In the genomic region with DNA sequence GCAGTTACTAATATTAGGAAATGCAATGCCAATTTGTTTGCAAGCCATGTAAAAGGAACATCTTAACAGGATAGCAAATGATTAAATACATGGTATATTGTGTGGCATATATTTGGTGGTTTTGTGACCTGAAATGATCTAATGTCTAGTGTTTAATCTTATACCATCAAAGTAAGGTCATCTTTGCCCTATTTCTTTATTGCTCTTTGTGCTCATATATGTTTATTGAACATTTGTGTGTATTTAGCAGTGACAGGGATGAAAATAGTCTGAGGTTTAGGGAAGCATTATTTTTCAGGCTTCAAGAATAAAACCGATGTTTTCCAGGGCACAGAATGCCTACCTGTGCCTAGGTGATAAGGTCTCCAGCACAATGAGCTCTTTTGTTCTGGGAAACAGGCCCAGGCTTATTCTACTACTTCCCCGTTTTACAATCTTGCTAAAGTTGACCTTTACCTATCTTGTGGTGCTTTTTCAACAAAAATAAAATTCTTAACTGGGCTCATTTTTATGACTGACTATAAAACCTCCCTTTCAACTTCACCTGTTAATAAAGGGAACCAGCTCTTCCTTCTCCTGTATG, we compare ENCODE assay signal across 1 cellular context.
TF ChIP-seq lines count a peak whose summit lies in the region.

No MANE protein-coding gene starts in this region.

TF ChIP-seq in HepG2, 621 proteins besides CTCF, POLR2A, EP300 and RAD21 (continued from another document):
- TF ChIP-seq, protein P1, sequence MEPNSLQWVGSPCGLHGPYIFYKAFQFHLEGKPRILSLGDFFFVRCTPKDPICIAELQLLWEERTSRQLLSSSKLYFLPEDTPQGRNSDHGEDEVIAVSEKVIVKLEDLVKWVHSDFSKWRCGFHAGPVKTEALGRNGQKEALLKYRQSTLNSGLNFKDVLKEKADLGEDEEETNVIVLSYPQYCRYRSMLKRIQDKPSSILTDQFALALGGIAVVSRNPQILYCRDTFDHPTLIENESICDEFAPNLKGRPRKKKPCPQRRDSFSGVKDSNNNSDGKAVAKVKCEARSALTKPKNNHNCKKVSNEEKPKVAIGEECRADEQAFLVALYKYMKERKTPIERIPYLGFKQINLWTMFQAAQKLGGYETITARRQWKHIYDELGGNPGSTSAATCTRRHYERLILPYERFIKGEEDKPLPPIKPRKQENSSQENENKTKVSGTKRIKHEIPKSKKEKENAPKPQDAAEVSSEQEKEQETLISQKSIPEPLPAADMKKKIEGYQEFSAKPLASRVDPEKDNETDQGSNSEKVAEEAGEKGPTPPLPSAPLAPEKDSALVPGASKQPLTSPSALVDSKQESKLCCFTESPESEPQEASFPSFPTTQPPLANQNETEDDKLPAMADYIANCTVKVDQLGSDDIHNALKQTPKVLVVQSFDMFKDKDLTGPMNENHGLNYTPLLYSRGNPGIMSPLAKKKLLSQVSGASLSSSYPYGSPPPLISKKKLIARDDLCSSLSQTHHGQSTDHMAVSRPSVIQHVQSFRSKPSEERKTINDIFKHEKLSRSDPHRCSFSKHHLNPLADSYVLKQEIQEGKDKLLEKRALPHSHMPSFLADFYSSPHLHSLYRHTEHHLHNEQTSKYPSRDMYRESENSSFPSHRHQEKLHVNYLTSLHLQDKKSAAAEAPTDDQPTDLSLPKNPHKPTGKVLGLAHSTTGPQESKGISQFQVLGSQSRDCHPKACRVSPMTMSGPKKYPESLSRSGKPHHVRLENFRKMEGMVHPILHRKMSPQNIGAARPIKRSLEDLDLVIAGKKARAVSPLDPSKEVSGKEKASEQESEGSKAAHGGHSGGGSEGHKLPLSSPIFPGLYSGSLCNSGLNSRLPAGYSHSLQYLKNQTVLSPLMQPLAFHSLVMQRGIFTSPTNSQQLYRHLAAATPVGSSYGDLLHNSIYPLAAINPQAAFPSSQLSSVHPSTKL (CRISPR knock-in tag; IDR thresholded peaks at IDR 0.05): peak; percentile 46; the same call in 1 of the 2 replicates
- no peak for TF ChIP-seq SOX6 (IDR thresholded peaks at IDR 0.05)
- peak; percentile 26; the same call in 1 of the 2 replicates for TF ChIP-seq SOX6 (CRISPR knock-in tag; IDR thresholded peaks at IDR 0.05)
- no peak for TF ChIP-seq ZNF296 (CRISPR knock-in tag; conservative IDR thresholded peaks at IDR 0.05)
- TF ChIP-seq ZNF256 (CRISPR knock-in tag; conservative IDR thresholded peaks at IDR 0.05): no peak
- no peak for TF ChIP-seq ZMAT3 (CRISPR knock-in tag; conservative IDR thresholded peaks at IDR 0.05)
- TF ChIP-seq HMGA1 (CRISPR knock-in tag; conservative IDR thresholded peaks at IDR 0.05): no peak
- TF ChIP-seq, protein P2, sequence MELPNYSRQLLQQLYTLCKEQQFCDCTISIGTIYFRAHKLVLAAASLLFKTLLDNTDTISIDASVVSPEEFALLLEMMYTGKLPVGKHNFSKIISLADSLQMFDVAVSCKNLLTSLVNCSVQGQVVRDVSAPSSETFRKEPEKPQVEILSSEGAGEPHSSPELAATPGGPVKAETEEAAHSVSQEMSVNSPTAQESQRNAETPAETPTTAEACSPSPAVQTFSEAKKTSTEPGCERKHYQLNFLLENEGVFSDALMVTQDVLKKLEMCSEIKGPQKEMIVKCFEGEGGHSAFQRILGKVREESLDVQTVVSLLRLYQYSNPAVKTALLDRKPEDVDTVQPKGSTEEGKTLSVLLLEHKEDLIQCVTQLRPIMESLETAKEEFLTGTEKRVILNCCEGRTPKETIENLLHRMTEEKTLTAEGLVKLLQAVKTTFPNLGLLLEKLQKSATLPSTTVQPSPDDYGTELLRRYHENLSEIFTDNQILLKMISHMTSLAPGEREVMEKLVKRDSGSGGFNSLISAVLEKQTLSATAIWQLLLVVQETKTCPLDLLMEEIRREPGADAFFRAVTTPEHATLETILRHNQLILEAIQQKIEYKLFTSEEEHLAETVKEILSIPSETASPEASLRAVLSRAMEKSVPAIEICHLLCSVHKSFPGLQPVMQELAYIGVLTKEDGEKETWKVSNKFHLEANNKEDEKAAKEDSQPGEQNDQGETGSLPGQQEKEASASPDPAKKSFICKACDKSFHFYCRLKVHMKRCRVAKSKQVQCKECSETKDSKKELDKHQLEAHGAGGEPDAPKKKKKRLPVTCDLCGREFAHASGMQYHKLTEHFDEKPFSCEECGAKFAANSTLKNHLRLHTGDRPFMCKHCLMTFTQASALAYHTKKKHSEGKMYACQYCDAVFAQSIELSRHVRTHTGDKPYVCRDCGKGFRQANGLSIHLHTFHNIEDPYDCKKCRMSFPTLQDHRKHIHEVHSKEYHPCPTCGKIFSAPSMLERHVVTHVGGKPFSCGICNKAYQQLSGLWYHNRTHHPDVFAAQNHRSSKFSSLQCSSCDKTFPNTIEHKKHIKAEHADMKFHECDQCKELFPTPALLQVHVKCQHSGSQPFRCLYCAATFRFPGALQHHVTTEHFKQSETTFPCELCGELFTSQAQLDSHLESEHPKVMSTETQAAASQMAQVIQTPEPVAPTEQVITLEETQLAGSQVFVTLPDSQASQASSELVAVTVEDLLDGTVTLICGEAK (IDR thresholded peaks at IDR 0.05): no peak
- TF ChIP-seq, protein P2 (CRISPR knock-in tag; IDR thresholded peaks at IDR 0.05): no peak
- TF ChIP-seq, protein P3, sequence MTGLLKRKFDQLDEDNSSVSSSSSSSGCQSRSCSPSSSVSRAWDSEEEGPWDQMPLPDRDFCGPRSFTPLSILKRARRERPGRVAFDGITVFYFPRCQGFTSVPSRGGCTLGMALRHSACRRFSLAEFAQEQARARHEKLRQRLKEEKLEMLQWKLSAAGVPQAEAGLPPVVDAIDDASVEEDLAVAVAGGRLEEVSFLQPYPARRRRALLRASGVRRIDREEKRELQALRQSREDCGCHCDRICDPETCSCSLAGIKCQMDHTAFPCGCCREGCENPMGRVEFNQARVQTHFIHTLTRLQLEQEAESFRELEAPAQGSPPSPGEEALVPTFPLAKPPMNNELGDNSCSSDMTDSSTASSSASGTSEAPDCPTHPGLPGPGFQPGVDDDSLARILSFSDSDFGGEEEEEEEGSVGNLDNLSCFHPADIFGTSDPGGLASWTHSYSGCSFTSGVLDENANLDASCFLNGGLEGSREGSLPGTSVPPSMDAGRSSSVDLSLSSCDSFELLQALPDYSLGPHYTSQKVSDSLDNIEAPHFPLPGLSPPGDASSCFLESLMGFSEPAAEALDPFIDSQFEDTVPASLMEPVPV (CRISPR knock-in tag; IDR thresholded peaks at IDR 0.05): no peak
- TF ChIP-seq ZNF556 (CRISPR knock-in tag; IDR thresholded peaks at IDR 0.05; ENCODE audit: borderline replicate concordance): no peak
- TF ChIP-seq, protein P4, sequence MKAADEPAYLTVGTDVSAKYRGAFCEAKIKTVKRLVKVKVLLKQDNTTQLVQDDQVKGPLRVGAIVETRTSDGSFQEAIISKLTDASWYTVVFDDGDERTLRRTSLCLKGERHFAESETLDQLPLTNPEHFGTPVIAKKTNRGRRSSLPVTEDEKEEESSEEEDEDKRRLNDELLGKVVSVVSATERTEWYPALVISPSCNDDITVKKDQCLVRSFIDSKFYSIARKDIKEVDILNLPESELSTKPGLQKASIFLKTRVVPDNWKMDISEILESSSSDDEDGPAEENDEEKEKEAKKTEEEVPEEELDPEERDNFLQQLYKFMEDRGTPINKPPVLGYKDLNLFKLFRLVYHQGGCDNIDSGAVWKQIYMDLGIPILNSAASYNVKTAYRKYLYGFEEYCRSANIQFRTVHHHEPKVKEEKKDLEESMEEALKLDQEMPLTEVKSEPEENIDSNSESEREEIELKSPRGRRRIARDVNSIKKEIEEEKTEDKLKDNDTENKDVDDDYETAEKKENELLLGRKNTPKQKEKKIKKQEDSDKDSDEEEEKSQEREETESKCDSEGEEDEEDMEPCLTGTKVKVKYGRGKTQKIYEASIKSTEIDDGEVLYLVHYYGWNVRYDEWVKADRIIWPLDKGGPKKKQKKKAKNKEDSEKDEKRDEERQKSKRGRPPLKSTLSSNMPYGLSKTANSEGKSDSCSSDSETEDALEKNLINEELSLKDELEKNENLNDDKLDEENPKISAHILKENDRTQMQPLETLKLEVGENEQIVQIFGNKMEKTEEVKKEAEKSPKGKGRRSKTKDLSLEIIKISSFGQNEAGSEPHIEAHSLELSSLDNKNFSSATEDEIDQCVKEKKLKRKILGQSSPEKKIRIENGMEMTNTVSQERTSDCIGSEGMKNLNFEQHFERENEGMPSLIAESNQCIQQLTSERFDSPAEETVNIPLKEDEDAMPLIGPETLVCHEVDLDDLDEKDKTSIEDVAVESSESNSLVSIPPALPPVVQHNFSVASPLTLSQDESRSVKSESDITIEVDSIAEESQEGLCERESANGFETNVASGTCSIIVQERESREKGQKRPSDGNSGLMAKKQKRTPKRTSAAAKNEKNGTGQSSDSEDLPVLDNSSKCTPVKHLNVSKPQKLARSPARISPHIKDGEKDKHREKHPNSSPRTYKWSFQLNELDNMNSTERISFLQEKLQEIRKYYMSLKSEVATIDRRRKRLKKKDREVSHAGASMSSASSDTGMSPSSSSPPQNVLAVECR (CRISPR knock-in tag; IDR thresholded peaks at IDR 0.05; ENCODE audit: borderline replicate concordance): no peak
- TF ChIP-seq, protein P5, sequence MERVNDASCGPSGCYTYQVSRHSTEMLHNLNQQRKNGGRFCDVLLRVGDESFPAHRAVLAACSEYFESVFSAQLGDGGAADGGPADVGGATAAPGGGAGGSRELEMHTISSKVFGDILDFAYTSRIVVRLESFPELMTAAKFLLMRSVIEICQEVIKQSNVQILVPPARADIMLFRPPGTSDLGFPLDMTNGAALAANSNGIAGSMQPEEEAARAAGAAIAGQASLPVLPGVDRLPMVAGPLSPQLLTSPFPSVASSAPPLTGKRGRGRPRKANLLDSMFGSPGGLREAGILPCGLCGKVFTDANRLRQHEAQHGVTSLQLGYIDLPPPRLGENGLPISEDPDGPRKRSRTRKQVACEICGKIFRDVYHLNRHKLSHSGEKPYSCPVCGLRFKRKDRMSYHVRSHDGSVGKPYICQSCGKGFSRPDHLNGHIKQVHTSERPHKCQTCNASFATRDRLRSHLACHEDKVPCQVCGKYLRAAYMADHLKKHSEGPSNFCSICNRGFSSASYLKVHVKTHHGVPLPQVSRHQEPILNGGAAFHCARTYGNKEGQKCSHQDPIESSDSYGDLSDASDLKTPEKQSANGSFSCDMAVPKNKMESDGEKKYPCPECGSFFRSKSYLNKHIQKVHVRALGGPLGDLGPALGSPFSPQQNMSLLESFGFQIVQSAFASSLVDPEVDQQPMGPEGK (CRISPR knock-in tag; IDR thresholded peaks at IDR 0.05): no peak
